Comparison of ENCODE assay signal across 10 cellular contexts in genomic region chr7:44461387-44461786, GRCh38. TPM values are rescaled to one million over a fixed set of nuclear protein-coding genes. Genes with fewer than 3 reads are reported as not detected.
DNase-seq lines count a peak whose midpoint lies in the region; FAIRE-seq and TF ChIP-seq lines count a peak whose summit lies in the region.
"Had no signal": no experiment of that assay in that cellular context is flagged by ENCODE, and none has a peak within 500 bp of the region (broad histone marks: within the 10 kb centered on the region; RNA-seq: fewer than 3 reads in every experiment).

No MANE protein-coding gene starts in this region.

- peaks cover 25% of the 10 kb centered on the region for H3F3A ChIP-seq in DOHH2 (ENCODE audit: control insufficient read depth, insufficient read depth)

- no peaks in the 10 kb centered on the region for H3K9me3 ChIP-seq in DOHH2 (ENCODE audit: control insufficient read depth, insufficient read depth, low read length)
- no peaks in the 10 kb centered on the region for H3K9me3 ChIP-seq in keratinocyte (ENCODE audit: control insufficient read depth, low read depth, low read length)
- H3K9me3 ChIP-seq: ovary, stomach had no signal

- TF ChIP-seq CTCF in DOHH2 (IDR thresholded peaks at IDR 0.05; ENCODE audit: low read depth, low read length, poor library complexity, severe bottlenecking) (no peak), keratinocyte (optimal IDR thresholded peaks at IDR 0.05 in 1 of 3, IDR thresholded peaks at IDR 0.05 in 1 of 3, conservative IDR thresholded peaks at IDR 0.05 in 1 of 3; ENCODE audit: extremely low read depth in 1 of 3, insufficient read depth in 2 of 3, low read length in 3 of 3) (no peak)

- no peaks in the 10 kb centered on the region for H3K9me2 ChIP-seq in DOHH2 (replicated peaks; ENCODE audit: control insufficient read depth, low read length)

- in situ Hi-C loops in G401 (cut with HindIII; ENCODE audit: low sequenced_read_pairs), result no loop called here

- H3K4me1 Mint-ChIP-seq in activated CD4-positive, alpha-beta memory T cell treated with anti-CD3 and anti-CD28 coated beads, Interleukin-2, amount 10 ng/mL, durations not matched to agents 7 days and 5 days, result peaks cover 67% of the 10 kb centered on the region

- peak overlapping the region; percentile 67 for H3K27ac ChIP-seq in DOHH2 (ENCODE audit: low read depth, low read length)
- H3K27ac ChIP-seq in keratinocyte (ENCODE audit: control insufficient read depth, insufficient read depth, low read length), result no peak overlapping the region
- H3K27ac ChIP-seq: ovary, stomach had no signal

- CTCF ChIA-PET in activated CD4-positive, alpha-beta memory T cell treated with anti-CD3 and anti-CD28 coated beads, Interleukin-2, amount 10 ng/mL, durations not matched to agents 7 days and 5 days (lab: Charles Lee), result interaction anchor here (1.0 to 2.6 kb wide), 6 partner anchors 13 to 211 kb away, joined by 3 to 8 read pairs (median 4); partner anchors contain the start of gene NUDCD3

- no peaks in the 10 kb centered on the region for H3K27me3 Mint-ChIP-seq in activated CD4-positive, alpha-beta memory T cell treated with anti-CD3 and anti-CD28 coated beads, Interleukin-2, amount 10 ng/mL, durations not matched to agents 7 days and 5 days

- peak overlapping the region; percentile 91 for H3K4me2 ChIP-seq in DOHH2 (ENCODE audit: low read length)
- H3K4me2 ChIP-seq in keratinocyte (ENCODE audit: control insufficient read depth, extremely low read depth, insufficient read depth, low read depth, low read length), result peak overlapping the region; percentile 0

- dilution Hi-C loops in keratinocyte (cut with MboI; ENCODE audit: extremely low pct_ligation_motif_present, low sequenced_read_pairs), result no loop called here

- peaks cover 98% of the 10 kb centered on the region for H3K79me2 ChIP-seq in DOHH2 (ENCODE audit: control insufficient read depth, low read length)
- H3K79me2 ChIP-seq in keratinocyte (ENCODE audit: control insufficient read depth, insufficient read depth, low read length), result peaks cover 82% of the 10 kb centered on the region

- H3K4me3 Mint-ChIP-seq in activated CD4-positive, alpha-beta memory T cell treated with anti-CD3 and anti-CD28 coated beads, Interleukin-2, amount 10 ng/mL, durations not matched to agents 7 days and 5 days, result peak overlapping the region; percentile 58

- H3K27ac Mint-ChIP-seq in activated CD4-positive, alpha-beta memory T cell treated with anti-CD3 and anti-CD28 coated beads, Interleukin-2, amount 10 ng/mL, durations not matched to agents 7 days and 5 days, result peak overlapping the region; percentile 83

- peak; percentile 43 for FAIRE-seq in keratinocyte (lab: Jason Lieb, UNC)

- no peaks in the 10 kb centered on the region for H3K9me1 ChIP-seq in keratinocyte (ENCODE audit: control insufficient read depth, extremely low read depth, insufficient read depth, low read length)

- H3K36me3 Mint-ChIP-seq in activated CD4-positive, alpha-beta memory T cell treated with anti-CD3 and anti-CD28 coated beads, Interleukin-2, amount 10 ng/mL, durations not matched to agents 7 days and 5 days (ENCODE audit: low read depth), result peaks cover 51% of the 10 kb centered on the region

- H3K36me3 ChIP-seq in DOHH2 (ENCODE audit: control insufficient read depth, low read length), result peaks cover 76% of the 10 kb centered on the region
- peaks cover 6 to 14% of the 10 kb centered on the region in 2 experiments for H3K36me3 ChIP-seq in keratinocyte (ENCODE audit: control insufficient read depth in 2 of 2, extremely low read depth in 1 of 2, insufficient read depth in 2 of 2, low read length in 2 of 2)
- H3K36me3 ChIP-seq: ovary had no signal

- H3K4me3 ChIP-seq in DOHH2 (ENCODE audit: low read length), result peak overlapping the region; percentile 68
- no peak overlapping the region for H3K4me3 ChIP-seq in keratinocyte (ENCODE audit: control insufficient read depth in 2 of 3, extremely low read depth in 1 of 3, insufficient read depth in 2 of 3, low read depth in 1 of 3, low read length in 3 of 3)
- H3K4me3 ChIP-seq: ovary, stomach had no signal

- POLR2A ChIA-PET in activated CD4-positive, alpha-beta memory T cell treated with anti-CD3 and anti-CD28 coated beads, Interleukin-2, amount 10 ng/mL, durations not matched to agents 7 days and 5 days (lab: Charles Lee), result interaction anchor here (0.6 to 2.9 kb wide), 6 partner anchors 9 to 417 kb away, joined by 3 to 38 read pairs (median 4); partner anchors contain the start of genes DBNL and NUDCD3

- H3K4me1 ChIP-seq in DOHH2 (ENCODE audit: control insufficient read depth, low read length) (peaks cover 83% of the 10 kb centered on the region), keratinocyte (ENCODE audit: control insufficient read depth, extremely low read depth, insufficient read depth, low read length) (peaks cover 17% of the 10 kb centered on the region)

- H3K9me3 Mint-ChIP-seq in activated CD4-positive, alpha-beta memory T cell treated with anti-CD3 and anti-CD28 coated beads, Interleukin-2, amount 10 ng/mL, durations not matched to agents 7 days and 5 days, result no peaks in the 10 kb centered on the region

- H3K27me3 ChIP-seq in DOHH2 (ENCODE audit: control insufficient read depth, low read length), result no peaks in the 10 kb centered on the region
- no peaks in the 10 kb centered on the region for H3K27me3 ChIP-seq in keratinocyte (ENCODE audit: control insufficient read depth, extremely low read depth, insufficient read depth, low read length)
- H3K27me3 ChIP-seq: ovary, stomach had no signal

- H3K9ac ChIP-seq in keratinocyte (ENCODE audit: control insufficient read depth, extremely low read depth, insufficient read depth, low read length), result no peak overlapping the region

- H2AFZ ChIP-seq in keratinocyte (ENCODE audit: control insufficient read depth, low read length), result no peak overlapping the region

- H4K20me1 ChIP-seq in DOHH2 (ENCODE audit: control insufficient read depth, insufficient read depth, low read depth, low read length) (no peaks in the 10 kb centered on the region), keratinocyte (ENCODE audit: control insufficient read depth, extremely low read depth, insufficient read depth, low read length) (no peaks in the 10 kb centered on the region)

- DNase-seq in HK-2 (ENCODE audit: unreplicated experiment) (peak; percentile 36), keratinocyte (ENCODE audit: low read depth, low spot score) (no peak), G401 (ENCODE audit: low spot score) (no peak), NOMO-1 treated with dmso at 0.1 percent for 144 hours (lab: John Stamatoyannopoulos, UW; ENCODE audit: unreplicated experiment) (no peak), amniotic stem cell (lab: John Stamatoyannopoulos, UW) (no peak)
- peak; percentile 70 for DNase-seq in activated CD4-positive, alpha-beta memory T cell treated with anti-CD3 and anti-CD28 coated beads, Interleukin-2, amount 10 ng/mL, durations not matched to agents 7 days and 5 days
- DNase-seq in stimulated activated naive CD4-positive, alpha-beta T cell treated with Interleukin-2 at 50 U/mL for 16 hours (lab: John Stamatoyannopoulos, UW), result no peak
- DNase-seq: ovary, stomach had no signal

RNA-seq across cellular contexts. Expression of gene NUDCD3, which starts 29.1 kb away (rescaled TPM):
- 10 to 100 TPM; 91.0 to 97.5 TPM for total RNA-seq in activated CD4-positive, alpha-beta memory T cell treated with anti-CD3 and anti-CD28 coated beads, Interleukin-2, amount 10 ng/mL, durations not matched to agents 7 days and 5 days
- 57.7 to 84.9 TPM (median 58.7 TPM) in 3 replicates for polyA plus RNA-seq in keratinocyte
- 82.8 TPM for polyA plus RNA-seq in keratinocyte (2011; ENCODE audit: low read depth)
- polyA plus RNA-seq in keratinocyte (2011; cell fraction: cytosol; rRNA removed), result 59.3 and 68.2 TPM in 2 replicates
- polyA plus RNA-seq in keratinocyte (2011; cell fraction: nucleus; rRNA removed), result 131 and 147 TPM in 2 replicates
- polyA plus RNA-seq in keratinocyte (2012; ENCODE audit: low replicate concordance), result 55.7 and 78.2 TPM in 2 replicates
- polyA minus RNA-seq in keratinocyte, result 72.5 to 154 TPM (median 118 TPM) in 3 replicates
- polyA minus RNA-seq in keratinocyte (2011; cell fraction: cytosol; rRNA and poly(A)+ RNA removed), result 51.2 TPM
- 43.6 and 89.9 TPM in 2 replicates for polyA minus RNA-seq in keratinocyte (2011; cell fraction: nucleus; rRNA and poly(A)+ RNA removed)
- 9.0 and 17.3 TPM in 2 replicates for total RNA-seq in G401 (2014; rRNA removed; shearing (Covaris generic))

Comparison
In these comparisons a context has a peak if more than half of its experiments do, and no peak if none do; other contexts are left out.
1. DNase-seq: peak in HK-2 (single experiment) and activated CD4-positive, alpha-beta memory T cell treated with anti-CD3 and anti-CD28 coated beads, Interleukin-2, amount 10 ng/mL, durations not matched to agents 7 days and 5 days (single experiment); none in keratinocyte (single experiment), G401 (single experiment), NOMO-1 treated with dmso at 0.1 percent for 144 hours (single experiment), stimulated activated naive CD4-positive, alpha-beta T cell treated with Interleukin-2 at 50 U/mL for 16 hours (single experiment) and amniotic stem cell (single experiment).